In the genomic region with DNA sequence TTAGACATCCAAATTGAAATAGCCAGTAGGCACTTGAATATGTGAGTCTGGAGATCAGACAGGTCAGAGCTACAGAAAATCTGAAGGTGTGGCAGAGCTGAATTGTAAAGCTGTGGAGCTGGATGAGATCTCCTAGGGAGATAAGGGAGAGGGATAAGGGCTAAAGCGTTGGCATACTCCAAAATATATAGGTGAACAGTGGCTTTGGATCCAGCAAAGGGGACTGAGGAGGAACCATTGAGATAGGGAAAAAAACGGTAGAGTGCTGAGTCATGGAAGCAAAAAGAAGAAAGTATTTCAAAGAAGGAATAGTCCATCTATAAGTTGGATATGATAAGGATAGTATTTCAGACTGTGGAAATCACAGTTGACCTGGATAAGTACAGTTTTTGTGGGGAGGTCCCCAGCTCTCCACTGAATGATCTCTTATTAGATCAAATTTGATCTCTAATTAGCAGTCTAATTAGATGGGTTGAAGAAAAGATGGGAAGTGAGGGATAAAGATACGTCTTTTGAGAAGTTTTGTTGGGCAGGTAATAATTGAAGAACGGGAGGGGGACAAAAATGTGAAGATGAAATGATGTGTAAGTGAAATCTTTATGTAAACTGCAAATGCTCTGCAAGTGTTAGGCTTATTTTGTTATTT, we compare ENCODE assay signal across 8 cellular contexts.
DNase-seq lines count a peak whose midpoint lies in the region; ATAC-seq and TF ChIP-seq lines count a peak whose summit lies in the region.

No MANE protein-coding gene starts in this region.

- H3K4me3 ChIP-seq in AG09309 (ENCODE audit: control insufficient read depth, low read depth, low read length): peak overlapping the region; percentile 94
- peak overlapping the region; percentile 31 for H3K4me3 ChIP-seq in KMS-11 (IDR thresholded peaks at IDR 0.05; ENCODE audit: insufficient read depth, low read depth, low read length)
- H3K4me3 ChIP-seq in coronary artery: peak overlapping the region; percentile 78
- peak overlapping the region; percentile 95 to 96 for H3K4me3 ChIP-seq in mucosa of rectum (ENCODE audit: low read length in 2 of 2)

- DNase-seq in AG09309 (ENCODE audit: low read depth) (no peak), coronary artery (ENCODE audit: low spot score) (no peak), HCEC 1CT (no peak), activated gamma-delta T cell (lab: John Stamatoyannopoulos, UW) (no peak), NCI-H526 treated with DMSO at 0.1 percent for 48 hours (lab: John Stamatoyannopoulos, UW) (no peak)

- H3K36me3 ChIP-seq in KMS-11 (ENCODE audit: insufficient read depth) (no peaks in the 10 kb centered on the region), mucosa of rectum (ENCODE audit: control insufficient read depth in 2 of 2, insufficient read depth in 2 of 2, low read length in 2 of 2) (no peaks in the 10 kb centered on the region)

- H3K9me3 ChIP-seq in mucosa of rectum (ENCODE audit: control insufficient read depth in 2 of 2, low read length in 2 of 2): no peaks in the 10 kb centered on the region

- peak overlapping the region; percentile 39 for H3K27ac ChIP-seq in KMS-11
- peak overlapping the region; percentile 10 to 58 for H3K27ac ChIP-seq in coronary artery
- H3K27ac ChIP-seq in mucosa of rectum (ENCODE audit: low read depth in 2 of 2, low read length in 2 of 2): peak overlapping the region in 1 of 2 donors; percentile 66

- H3K9ac ChIP-seq in KMS-11 (peak overlapping the region; percentile 61), mucosa of rectum (ENCODE audit: low read depth in 1 of 2, low read length in 2 of 2) (peak overlapping the region; percentile 67 to 87)

- peaks cover 19% of the 10 kb centered on the region; the same call in 1 of the 2 replicates for H3K79me2 ChIP-seq in KMS-11 (ENCODE audit: insufficient read depth, low read depth)

- H3K4me1 ChIP-seq in KMS-11 (ENCODE audit: low read depth, poor library complexity, severe bottlenecking): peaks cover 20% of the 10 kb centered on the region
- peaks cover 9 to 12% of the 10 kb centered on the region in 2 donors for H3K4me1 ChIP-seq in mucosa of rectum (ENCODE audit: control insufficient read depth in 2 of 2, insufficient read depth in 2 of 2, low read length in 2 of 2)

- H3K4me2 ChIP-seq in KMS-11: peak overlapping the region; percentile 99

- no peak for TF ChIP-seq CTCF in AG09309 (IDR thresholded peaks at IDR 0.05; ENCODE audit: control insufficient read depth, insufficient read depth, low read depth, low read length, missing control alignments)
- no peak for TF ChIP-seq CTCF in KMS-11 (conservative IDR thresholded peaks at IDR 0.05; ENCODE audit: low read depth, low read length)
- no peak for TF ChIP-seq CTCF in coronary artery (IDR thresholded peaks at IDR 0.05)

- peak overlapping the region; percentile 99 for H2AFZ ChIP-seq in KMS-11 (ENCODE audit: low read depth)

- H3K27me3 ChIP-seq in KMS-11 (ENCODE audit: insufficient read depth, low read depth) (no peaks in the 10 kb centered on the region), mucosa of rectum (ENCODE audit: control insufficient read depth in 2 of 2, insufficient read depth in 2 of 2, low read length in 2 of 2) (no peaks in the 10 kb centered on the region)

- no peaks in the 10 kb centered on the region for H4K20me1 ChIP-seq in KMS-11 (ENCODE audit: insufficient read depth)

- ATAC-seq in GM21528 (IDR thresholded peaks at IDR 0.05; ENCODE audit: low FRiP score, unreplicated experiment): no peak

Comparison
In these comparisons a context has a peak if more than half of its experiments do, and no peak if none do; other contexts are left out.
1. H3K4me3 ChIP-seq: peak in every context shown above with its lines; median percentile 96 in mucosa of rectum; 94 in AG09309; 78 in coronary artery; 31 in KMS-11.